16 cellular contexts compared by ENCODE assay signal in the genomic region with DNA sequence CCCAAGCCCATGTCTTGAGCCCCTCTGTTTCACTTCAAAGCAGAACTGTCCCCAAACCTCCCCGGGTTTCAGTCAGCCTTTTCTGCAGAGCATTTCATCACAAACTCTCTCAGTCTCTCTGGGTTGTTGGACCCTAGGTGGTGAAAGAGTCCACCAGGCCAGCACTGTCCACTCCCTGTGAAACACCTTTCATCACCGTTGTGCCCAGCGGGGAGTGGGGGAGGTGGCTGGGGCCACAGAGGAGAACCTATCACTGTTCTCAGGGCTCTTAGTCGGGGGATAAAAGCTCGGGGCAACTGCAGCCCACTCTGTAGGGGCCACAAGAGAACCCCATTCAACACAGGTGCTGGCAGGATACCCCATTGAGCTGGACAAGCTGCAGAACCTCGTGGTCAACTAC. TPM values are rescaled to one million over a fixed set of nuclear protein-coding genes. Genes with fewer than 3 reads are reported as not detected.
DNase-seq lines count a peak whose midpoint lies in the region; ATAC-seq, FAIRE-seq and TF ChIP-seq lines count a peak whose summit lies in the region.
"Had no signal": no experiment of that assay in that cellular context is flagged by ENCODE, and none has a peak within 500 bp of the region (broad histone marks: within the 10 kb centered on the region; RNA-seq: fewer than 3 reads in every experiment).

No MANE protein-coding gene starts in this region.

- peaks cover 11% of the 10 kb centered on the region; the same call in 2 of the 3 replicates for H3K4me1 Mint-ChIP-seq in GM23338
- H3K4me1 Mint-ChIP-seq in nephron = peaks cover 14% of the 10 kb centered on the region

- intact Hi-C loops in K562 (cut with micrococcal nuclease) (no loop called here), prostate gland (cut with DNase I) (no loop called here)

- TF ChIP-seq CTCF in C4-2B (conservative IDR thresholded peaks at IDR 0.05) (no peak), GM23338 (conservative IDR thresholded peaks at IDR 0.05; ENCODE audit: low read depth in 2 of 2) (no peak), K562 (IDR thresholded peaks at IDR 0.05 in 2 of 3, conservative IDR thresholded peaks at IDR 0.05 in 1 of 3; ENCODE audit: insufficient read depth in 2 of 3, low read depth in 1 of 3, low read length in 3 of 3) (no peak), nephron (IDR thresholded peaks at IDR 0.05; ENCODE audit: unreplicated experiment in 3 of 3) (no peak), prostate gland (IDR thresholded peaks at IDR 0.05) (no peak)

- no TSS peak for BruUV-seq in K562 (replicated peaks; lab: Mats Ljungman, UMichigan)

- no peak for DNase-seq in GM23338 (ENCODE audit: low spot score)
- no peak for DNase-seq in K562 (ENCODE audit: extremely low read depth in 1 of 4, low spot score in 3 of 4)
- DNase-seq in prostate gland (ENCODE audit: low spot score) = no peak
- no peak for DNase-seq in NCI-H748 treated with DMSO at 0.1 percent for 48 hours (lab: John Stamatoyannopoulos, UW)
- DNase-seq: DMS79 treated with DMSO at 0.1 percent for 48 hours, NCI-H1048, NCI-H446 treated with DMSO at 0.1 percent for 48 hours, NCI-H774, RPMI8226 had no signal

- ATAC-seq in GM23338 = no peak
- ATAC-seq in K562 = no peak
- no peak for ATAC-seq in HG02763 (IDR thresholded peaks at IDR 0.05; ENCODE audit: unreplicated experiment)
- ATAC-seq: GM12878 had no signal

- H3K4me3 ChIP-seq in GM23338 (no peak overlapping the region), K562 (no peak overlapping the region), prostate gland (no peak overlapping the region)
- H3K4me3 ChIP-seq: GM12878 had no signal

- H3K4me3 Mint-ChIP-seq in GM23338 (no peak overlapping the region), nephron (peak overlapping the region; percentile 13 to 61 (median 43))

- H3K27ac Mint-ChIP-seq in GM23338 (no peak overlapping the region; the same call in 1 of the 2 replicates), nephron (no peak overlapping the region)

- no peaks in the 10 kb centered on the region for H3K9me1 ChIP-seq in K562 (ENCODE audit: control insufficient read depth, insufficient read depth, low read length)

- peaks cover 10% of the 10 kb centered on the region; the same call in 1 of the 2 replicates for H3F3A ChIP-seq in GM23338 (replicated peaks; ENCODE audit: low read depth)

- H3K9me3 Mint-ChIP-seq in GM23338 (no peaks in the 10 kb centered on the region; the same call in 2 of the 3 replicates), nephron (no peaks in the 10 kb centered on the region)

- POLR2A ChIA-PET in K562 (lab: Yijun Ruan, JAX) = interaction anchor here (0.6 to 0.7 kb wide), 3 partner anchors 9 to 188 kb away, joined by 3 to 6 read pairs (median 3); no protein-coding TSS in a partner anchor

- H3K36me3 Mint-ChIP-seq in GM23338 (ENCODE audit: low read depth) = peaks cover 4% of the 10 kb centered on the region; the same call in 2 of the 3 replicates
- H3K36me3 Mint-ChIP-seq in nephron (ENCODE audit: low read depth) = peaks cover 4% of the 10 kb centered on the region

- peaks cover 13% of the 10 kb centered on the region for H3K27me3 ChIP-seq in GM23338 (ENCODE audit: insufficient read depth)
- no peaks in the 10 kb centered on the region for H3K27me3 ChIP-seq in K562 (ENCODE audit: control insufficient read depth in 2 of 2, insufficient read depth in 2 of 2, low read length in 2 of 2)
- H3K27me3 ChIP-seq in prostate gland (replicated peaks; ENCODE audit: insufficient read depth) = no peaks in the 10 kb centered on the region

- no peak overlapping the region for H3K4me2 ChIP-seq in GM23338
- no peak overlapping the region for H3K4me2 ChIP-seq in K562 (ENCODE audit: insufficient read depth, low read length)

- no peaks in the 10 kb centered on the region for H4K20me1 ChIP-seq in GM23338 (replicated peaks; ENCODE audit: insufficient read depth)
- no peaks in the 10 kb centered on the region for H4K20me1 ChIP-seq in K562 (replicated peaks; ENCODE audit: control insufficient read depth, insufficient read depth, low read length)

- 0 out of 2 replicates have a peak, but pooled peaks have one; percentile 8 for TF ChIP-seq POLR2A in K562 (conservative IDR thresholded peaks at IDR 0.05)
- TF ChIP-seq POLR2A in prostate gland (IDR thresholded peaks at IDR 0.05) = no peak

- TF ChIP-seq RAD21 in K562 (CRISPR knock-in tag; conservative IDR thresholded peaks at IDR 0.05 in 1 of 2, IDR thresholded peaks at IDR 0.05 in 1 of 2) = no peak

- H3K36me3 ChIP-seq in GM23338 (ENCODE audit: insufficient read depth) = no peaks in the 10 kb centered on the region
- H3K36me3 ChIP-seq in K562 (ENCODE audit: control insufficient read depth, insufficient read depth, low read length) = peaks cover 11% of the 10 kb centered on the region; the same call in 2 of the 3 replicates
- no peaks in the 10 kb centered on the region for H3K36me3 ChIP-seq in prostate gland

- 40% methylated on average over 6 of the region's 6 CpGs for WGBS in K562 (ENCODE audit: insufficient coverage, low coverage, missing lambda C conversion rate)
- 74% methylated on average over 5 of the region's 6 CpGs for WGBS in prostate gland

- CTCF ChIA-PET in K562 (lab: Yijun Ruan, JAX; ENCODE audit: low intra/inter-chr PET ratio) = no interaction called here

- H3K27ac ChIP-seq in C4-2B (peak overlapping the region; percentile 96; the same call in 1 of the 2 replicates), GM23338 (ENCODE audit: low read depth) (no peak overlapping the region), K562 (ENCODE audit: extremely low read depth, low read depth, low read length) (no peak overlapping the region), prostate gland (no peak overlapping the region)

- no peak for FAIRE-seq in K562 (lab: Jason Lieb, UNC)
- FAIRE-seq: GM12878, GM18507 had no signal

- H3K4me1 ChIP-seq in GM23338 (ENCODE audit: insufficient read depth) (peaks cover 12% of the 10 kb centered on the region), K562 (replicated peaks in 1 of 2; ENCODE audit: control insufficient read depth in 2 of 2, insufficient read depth in 2 of 2, low read length in 2 of 2) (peaks cover 23 to 80% of the 10 kb centered on the region in 2 experiments), prostate gland (replicated peaks) (peaks cover 18% of the 10 kb centered on the region)

- 0 out of 4 replicates have a peak overlapping the region, but pooled peaks of 1 of the 2 experiments have one; percentile 61 for H3K9ac ChIP-seq in K562 (ENCODE audit: insufficient read depth in 1 of 2, low read depth in 2 of 2, low read length in 2 of 2)

- in situ Hi-C loops in K562 (cut with MboI) = no loop called here

- no peaks in the 10 kb centered on the region for H3K9me2 ChIP-seq in GM23338 (ENCODE audit: insufficient read depth)

- TF ChIP-seq EP300 in K562 (IDR thresholded peaks at IDR 0.05; ENCODE audit: low read length) = no peak

- no peaks in the 10 kb centered on the region for H3K79me2 ChIP-seq in GM23338 (replicated peaks; ENCODE audit: insufficient read depth)
- H3K79me2 ChIP-seq in K562 (ENCODE audit: control insufficient read depth, insufficient read depth, low read length) = peaks cover 10% of the 10 kb centered on the region

- H2AFZ ChIP-seq in GM23338 = no peak overlapping the region
- H2AFZ ChIP-seq in K562 (ENCODE audit: low read depth, low read length) = no peak overlapping the region

- H3K27me3 Mint-ChIP-seq in GM23338 (ENCODE audit: insufficient read depth, low read depth, poor library complexity) = peaks cover 37% of the 10 kb centered on the region
- H3K27me3 Mint-ChIP-seq in nephron (ENCODE audit: low read depth) = peaks cover 26% of the 10 kb centered on the region

- H3K9me3 ChIP-seq in K562 (replicated peaks; ENCODE audit: control insufficient read depth, insufficient read depth, low read depth, low read length) = no peaks in the 10 kb centered on the region
- no peaks in the 10 kb centered on the region for H3K9me3 ChIP-seq in prostate gland

RNA-seq across cellular contexts. Expression of gene RABL6, which starts 5.4 kb away (rescaled TPM):
- total RNA-seq in GM23338 (2014; rRNA removed; shearing (Covaris generic)) = 117 and 127 TPM in 2 replicates
- polyA plus RNA-seq in GM23338 (2016; fragmentation: Nextera tagmentation; extraction: Ambion mirVana) (59.1 and 66.7 TPM in 2 replicates), K562 (2011; rRNA removed) (109 and 142 TPM in 2 replicates), K562 (2014; fragmentation: Illumina TruSeq; extraction: Trizol) (68.9 and 82.6 TPM in 2 replicates), K562 (2014; fragmentation: Nextera tagmentation; extraction: Ambion mirVana) (1 to 10 TPM; 5.6 to 6.4 TPM), K562 (2014; rRNA removed) (121 and 124 TPM in 2 replicates)
- total RNA-seq in K562 (2011; cell fraction: chromatin; rRNA removed; ENCODE audit: low replicate concordance) = 250 and 572 TPM in 2 replicates
- 321 and 330 TPM in 2 replicates for total RNA-seq in K562 (2011; cell fraction: nucleolus; rRNA removed)
- total RNA-seq in K562 (2011; cell fraction: nucleoplasm; rRNA removed) = 231 and 237 TPM in 2 replicates
- total RNA-seq in K562 (2014; rRNA removed) (141 and 154 TPM in 2 replicates), K562 (2014; rRNA removed; fragmentation: Illumina TruSeq; extraction: Trizol) (34.2 and 44.6 TPM in 2 replicates), K562 (2015; rRNA removed; fragmentation: Illumina TruSeq; extraction: Trizol) (84.5 and 85.0 TPM in 2 replicates), K562 (2021) (165 and 181 TPM in 2 replicates), prostate gland (100 to 1,000 TPM in 1 of 2 donors, 10 to 100 TPM in 1; 76.6 to 124 TPM)
- 89.0 and 119 TPM in 2 replicates for polyA plus RNA-seq in K562 (2011; cell fraction: cytosol; rRNA removed)
- polyA plus RNA-seq in K562 (2011; cell fraction: nucleus; rRNA removed) = 341 and 396 TPM in 2 replicates
- 134 and 138 TPM in 2 replicates for polyA plus RNA-seq in K562 (2012)
- 64.4 and 75.7 TPM in 2 replicates for polyA minus RNA-seq in K562 (2011; rRNA and poly(A)+ RNA removed)
- polyA minus RNA-seq in K562 (2011; cell fraction: cytosol; rRNA and poly(A)+ RNA removed) = 71.6 and 75.2 TPM in 2 replicates
- polyA minus RNA-seq in K562 (2011; cell fraction: nucleus; rRNA and poly(A)+ RNA removed) = 89.1 and 116 TPM in 2 replicates

RNA-seq across cellular contexts. Expression of gene CCDC183, which starts 6.2 kb away (rescaled TPM):
- 1.1 and 2.9 TPM in 2 replicates for total RNA-seq in GM23338 (2014; rRNA removed; shearing (Covaris generic))
- polyA plus RNA-seq in GM23338 (2016; fragmentation: Nextera tagmentation; extraction: Ambion mirVana) (1.2 and 1.6 TPM in 2 replicates), K562 (2011; rRNA removed) (0.60 and 0.65 TPM in 2 replicates), K562 (2014; fragmentation: Illumina TruSeq; extraction: Trizol) (0.12 and 0.33 TPM in 2 replicates), K562 (2014; fragmentation: Nextera tagmentation; extraction: Ambion mirVana) (not detected), K562 (2014; rRNA removed) (0.21 and 1.7 TPM in 2 replicates)
- total RNA-seq in K562 (2011; cell fraction: chromatin; rRNA removed; ENCODE audit: low replicate concordance) = 2.0 and 6.7 TPM in 2 replicates
- total RNA-seq in K562 (2011; cell fraction: nucleolus; rRNA removed) = 1.2 and 2.7 TPM in 2 replicates
- 1.7 and 3.0 TPM in 2 replicates for total RNA-seq in K562 (2011; cell fraction: nucleoplasm; rRNA removed)
- total RNA-seq in K562 (2014; rRNA removed) (0.12 TPM in 1 of 2 replicates, not detected in the other), K562 (2014; rRNA removed; fragmentation: Illumina TruSeq; extraction: Trizol) (not detected in 2 replicates), K562 (2015; rRNA removed; fragmentation: Illumina TruSeq; extraction: Trizol) (0.19 and 0.22 TPM in 2 replicates), K562 (2021) (0.29 and 0.54 TPM in 2 replicates), prostate gland (10 to 100 TPM in 1 of 2 donors, 1 to 10 TPM in 1; 9.5 to 45.0 TPM)
- polyA plus RNA-seq in K562 (2011; cell fraction: cytosol; rRNA removed) = 0.27 and 0.30 TPM in 2 replicates
- polyA plus RNA-seq in K562 (2011; cell fraction: nucleus; rRNA removed) = 8.9 and 13.6 TPM in 2 replicates
- 0.96 and 3.6 TPM in 2 replicates for polyA plus RNA-seq in K562 (2012)
- polyA minus RNA-seq in K562 (2011; rRNA and poly(A)+ RNA removed) = not detected in 2 replicates
- polyA minus RNA-seq in K562 (2011; cell fraction: cytosol; rRNA and poly(A)+ RNA removed) = not detected in 2 replicates
- 1.1 and 1.6 TPM in 2 replicates for polyA minus RNA-seq in K562 (2011; cell fraction: nucleus; rRNA and poly(A)+ RNA removed)
- total RNA-seq: G401, GM12878 had no signal

RNA-seq across cellular contexts. Expression of gene TMEM141, which starts 11.2 kb away (rescaled TPM):
- total RNA-seq in GM23338 (2014; rRNA removed; shearing (Covaris generic)) = 57.0 and 71.4 TPM in 2 replicates
- 90.0 and 90.5 TPM in 2 replicates for polyA plus RNA-seq in GM23338 (2016; fragmentation: Nextera tagmentation; extraction: Ambion mirVana)
- total RNA-seq in K562 (2011; cell fraction: chromatin; rRNA removed; ENCODE audit: low replicate concordance) = 14.3 and 58.8 TPM in 2 replicates
- total RNA-seq in K562 (2011; cell fraction: nucleolus; rRNA removed) = 81.7 and 85.9 TPM in 2 replicates
- total RNA-seq in K562 (2011; cell fraction: nucleoplasm; rRNA removed) = 50.0 and 50.2 TPM in 2 replicates
- total RNA-seq in K562 (2014; rRNA removed) = 113 and 143 TPM in 2 replicates
- 36.2 and 53.6 TPM in 2 replicates for total RNA-seq in K562 (2014; rRNA removed; fragmentation: Illumina TruSeq; extraction: Trizol)
- 68.9 and 69.5 TPM in 2 replicates for total RNA-seq in K562 (2015; rRNA removed; fragmentation: Illumina TruSeq; extraction: Trizol)
- 78.7 and 94.7 TPM in 2 replicates for total RNA-seq in K562 (2021)
- polyA plus RNA-seq in K562 (2011; rRNA removed) = 74.8 and 80.1 TPM in 2 replicates
- 132 and 164 TPM in 2 replicates for polyA plus RNA-seq in K562 (2011; cell fraction: cytosol; rRNA removed)
- 87.8 and 100 TPM in 2 replicates for polyA plus RNA-seq in K562 (2011; cell fraction: nucleus; rRNA removed)
- polyA plus RNA-seq in K562 (2012) = 76.7 and 87.0 TPM in 2 replicates
- polyA plus RNA-seq in K562 (2014; fragmentation: Illumina TruSeq; extraction: Trizol) = 110 and 112 TPM in 2 replicates
- polyA plus RNA-seq in K562 (2014; fragmentation: Nextera tagmentation; extraction: Ambion mirVana) = 10 to 100 TPM; 21.5 to 35.8 TPM
- polyA plus RNA-seq in K562 (2014; rRNA removed) = 123 and 134 TPM in 2 replicates
- 10.4 and 13.4 TPM in 2 replicates for polyA minus RNA-seq in K562 (2011; rRNA and poly(A)+ RNA removed)
- 13.7 and 16.5 TPM in 2 replicates for polyA minus RNA-seq in K562 (2011; cell fraction: cytosol; rRNA and poly(A)+ RNA removed)
- polyA minus RNA-seq in K562 (2011; cell fraction: nucleus; rRNA and poly(A)+ RNA removed) = 31.6 and 42.7 TPM in 2 replicates
- total RNA-seq in prostate gland = 100 to 1,000 TPM; 181 to 335 TPM

RNA-seq across cellular contexts. Expression of gene LCN15, which starts 38.0 kb away (rescaled TPM):
- total RNA-seq in GM23338 (2014; rRNA removed; shearing (Covaris generic)) = 0.54 and 0.90 TPM in 2 replicates
- polyA plus RNA-seq in GM23338 (2016; fragmentation: Nextera tagmentation; extraction: Ambion mirVana) = 0.76 and 1.2 TPM in 2 replicates
- total RNA-seq in K562 (2011; cell fraction: chromatin; rRNA removed; ENCODE audit: low replicate concordance) = 0.37 TPM in 1 of 2 replicates, not detected in the other
- total RNA-seq in K562 (2011; cell fraction: nucleolus; rRNA removed) = 0.13 and 0.33 TPM in 2 replicates
- total RNA-seq in K562 (2011; cell fraction: nucleoplasm; rRNA removed) = 0.22 and 0.38 TPM in 2 replicates
- not detected in 2 replicates for total RNA-seq in K562 (2014; rRNA removed)
- not detected in 2 replicates for total RNA-seq in K562 (2014; rRNA removed; fragmentation: Illumina TruSeq; extraction: Trizol)
- total RNA-seq in K562 (2015; rRNA removed; fragmentation: Illumina TruSeq; extraction: Trizol) = not detected in 2 replicates
- not detected in 2 replicates for total RNA-seq in K562 (2021)
- 0.11 TPM in 1 of 2 replicates, not detected in the other for polyA plus RNA-seq in K562 (2011; rRNA removed)
- polyA plus RNA-seq in K562 (2011; cell fraction: cytosol; rRNA removed) = 0.15 and 0.18 TPM in 2 replicates
- 0.30 and 0.37 TPM in 2 replicates for polyA plus RNA-seq in K562 (2011; cell fraction: nucleus; rRNA removed)
- polyA plus RNA-seq in K562 (2012) = 0.24 TPM in 1 of 2 replicates, not detected in the other
- not detected in 2 replicates for polyA plus RNA-seq in K562 (2014; fragmentation: Illumina TruSeq; extraction: Trizol)
- not detected for polyA plus RNA-seq in K562 (2014; fragmentation: Nextera tagmentation; extraction: Ambion mirVana)
- 0.13 and 0.66 TPM in 2 replicates for polyA plus RNA-seq in K562 (2014; rRNA removed)
- not detected in 2 replicates for polyA minus RNA-seq in K562 (2011; rRNA and poly(A)+ RNA removed)
- not detected in 2 replicates for polyA minus RNA-seq in K562 (2011; cell fraction: cytosol; rRNA and poly(A)+ RNA removed)
- 0.11 TPM in 1 of 2 replicates, not detected in the other for polyA minus RNA-seq in K562 (2011; cell fraction: nucleus; rRNA and poly(A)+ RNA removed)
- under 1 TPM in 1 of 2 donors, not detected in 1; 0.40 TPM for total RNA-seq in prostate gland
- total RNA-seq: G401, GM12878, MCF 10A had no signal

RNA-seq across cellular contexts. Expression of gene AJM1, which starts 40.0 kb away (rescaled TPM):
- 0.12 and 0.49 TPM in 2 replicates for total RNA-seq in GM23338 (2014; rRNA removed; shearing (Covaris generic))
- 0.28 and 0.36 TPM in 2 replicates for polyA plus RNA-seq in GM23338 (2016; fragmentation: Nextera tagmentation; extraction: Ambion mirVana)
- total RNA-seq in K562 (2011; cell fraction: chromatin; rRNA removed; ENCODE audit: low replicate concordance) = 3.5 and 12.8 TPM in 2 replicates
- 13.2 and 13.6 TPM in 2 replicates for total RNA-seq in K562 (2011; cell fraction: nucleolus; rRNA removed)
- total RNA-seq in K562 (2011; cell fraction: nucleoplasm; rRNA removed) = 7.8 and 10.9 TPM in 2 replicates
- total RNA-seq in K562 (2014; rRNA removed) = 2.0 and 2.8 TPM in 2 replicates
- total RNA-seq in K562 (2014; rRNA removed; fragmentation: Illumina TruSeq; extraction: Trizol) = 0.07 TPM in 1 of 2 replicates, not detected in the other
- 0.83 and 0.94 TPM in 2 replicates for total RNA-seq in K562 (2015; rRNA removed; fragmentation: Illumina TruSeq; extraction: Trizol)
- total RNA-seq in K562 (2021) = 3.2 TPM in 2 replicates
- polyA plus RNA-seq in K562 (2011; rRNA removed) = 0.46 and 1.1 TPM in 2 replicates
- 0.49 and 1.00 TPM in 2 replicates for polyA plus RNA-seq in K562 (2011; cell fraction: cytosol; rRNA removed)
- polyA plus RNA-seq in K562 (2011; cell fraction: nucleus; rRNA removed) = 11.7 and 16.6 TPM in 2 replicates
- polyA plus RNA-seq in K562 (2012) = 2.1 and 4.3 TPM in 2 replicates
- 0.06 and 0.54 TPM in 2 replicates for polyA plus RNA-seq in K562 (2014; fragmentation: Illumina TruSeq; extraction: Trizol)
- polyA plus RNA-seq in K562 (2014; fragmentation: Nextera tagmentation; extraction: Ambion mirVana) = under 1 TPM in 1 of 2 experiments, not detected in 1; 0.01 TPM
- polyA plus RNA-seq in K562 (2014; rRNA removed) = 2.2 and 3.7 TPM in 2 replicates
- polyA minus RNA-seq in K562 (2011; rRNA and poly(A)+ RNA removed) = 0.11 and 0.12 TPM in 2 replicates
- polyA minus RNA-seq in K562 (2011; cell fraction: cytosol; rRNA and poly(A)+ RNA removed) = 0.86 and 1.3 TPM in 2 replicates
- 2.6 and 3.0 TPM in 2 replicates for polyA minus RNA-seq in K562 (2011; cell fraction: nucleus; rRNA and poly(A)+ RNA removed)
- 10 to 100 TPM in 1 of 2 donors, 1 to 10 TPM in 1; 3.6 to 10.1 TPM for total RNA-seq in prostate gland
